Comparison of ENCODE assay signal across 10 cellular contexts in genomic region chr1:218557731-218558130, GRCh38.
DNase-seq lines count a peak whose midpoint lies in the region; ATAC-seq, FAIRE-seq and TF ChIP-seq lines count a peak whose summit lies in the region.
"Had no signal": no experiment of that assay in that cellular context is flagged by ENCODE, and none has a peak within 500 bp of the region (broad histone marks: within the 10 kb centered on the region; RNA-seq: fewer than 3 reads in every experiment).

No MANE protein-coding gene starts in this region.

- H3K4me3 Mint-ChIP-seq in activated T-cell treated with anti-CD3 and anti-CD28 coated beads, Interleukin-2, amount 50 U/mL, for 24 hours, result no peak overlapping the region

- H3K4me3 ChIP-seq in endothelial cell of umbilical vein (replicated peaks in 1 of 3; ENCODE audit: insufficient read depth in 1 of 3, low read depth in 1 of 3, low read length in 3 of 3), result no peak overlapping the region

- no peak for TF ChIP-seq CTCF in endothelial cell of umbilical vein (IDR thresholded peaks at IDR 0.05; ENCODE audit: extremely low read depth in 1 of 2, insufficient read depth in 1 of 2, low read depth in 1 of 2, low read length in 2 of 2)
- no peak for TF ChIP-seq CTCF in GM13976 (IDR thresholded peaks at IDR 0.05; ENCODE audit: borderline replicate concordance, control extremely low read depth, extremely low read depth, insufficient read depth, missing control alignments)

- peak overlapping the region; percentile 65 for H3K27ac ChIP-seq in endothelial cell of umbilical vein (ENCODE audit: insufficient read depth, low read depth, low read length)

- no peaks in the 10 kb centered on the region for H3K27me3 ChIP-seq in endothelial cell of umbilical vein (ENCODE audit: control insufficient read depth in 2 of 2, insufficient read depth in 2 of 2, low read length in 2 of 2)

- no peaks in the 10 kb centered on the region for H3K79me2 ChIP-seq in endothelial cell of umbilical vein (ENCODE audit: control insufficient read depth, insufficient read depth, low read length)

- no peak for TF ChIP-seq POLR2A in endothelial cell of umbilical vein (IDR thresholded peaks at IDR 0.05; ENCODE audit: low read depth, low read length)

- no peak overlapping the region for H3K27ac Mint-ChIP-seq in activated T-cell treated with anti-CD3 and anti-CD28 coated beads, Interleukin-2, amount 50 U/mL, for 24 hours

- H3K4me1 ChIP-seq in endothelial cell of umbilical vein (ENCODE audit: control insufficient read depth, extremely low read depth, insufficient read depth, low read length), result peaks cover 13% of the 10 kb centered on the region

- H3K4me2 ChIP-seq in endothelial cell of umbilical vein (ENCODE audit: insufficient read depth, low read length), result peak overlapping the region; percentile 65

- no peaks in the 10 kb centered on the region for H3K36me3 ChIP-seq in endothelial cell of umbilical vein (ENCODE audit: control insufficient read depth in 2 of 2, extremely low read depth in 1 of 2, insufficient read depth in 2 of 2, low read length in 2 of 2)

- no peaks in the 10 kb centered on the region for H3K9me3 ChIP-seq in endothelial cell of umbilical vein (replicated peaks; ENCODE audit: control insufficient read depth, insufficient read depth, low read length)

- peak; percentile 35; the same call in 1 of the 2 replicates for TF ChIP-seq EP300 in Ishikawa (IDR thresholded peaks at IDR 0.05; ENCODE audit: borderline replicate concordance)

- dilution Hi-C loops in endothelial cell of umbilical vein (cut with MboI; ENCODE audit: extremely low pct_ligation_motif_present, low sequenced_read_pairs), result no loop called here

- no peaks in the 10 kb centered on the region for H3K9me1 ChIP-seq in endothelial cell of umbilical vein (replicated peaks; ENCODE audit: control insufficient read depth, extremely low read depth, insufficient read depth, low read length)

- POLR2A ChIA-PET in endothelial cell of umbilical vein (lab: Charles Lee), result no interaction called here

- CTCF ChIA-PET in endothelial cell of umbilical vein (lab: Charles Lee), result interaction anchor here (0.6 to 1.7 kb wide), 7 partner anchors 11 to 509 kb away, joined by 3 to 5 read pairs (median 4); no protein-coding TSS in a partner anchor

- no TSS peak for BruUV-seq in endothelial cell of umbilical vein (replicated peaks; lab: Mats Ljungman, UMichigan)

- peak; percentile 68 for FAIRE-seq in endothelial cell of umbilical vein (lab: Jason Lieb, UNC)

- H4K20me1 ChIP-seq in endothelial cell of umbilical vein (replicated peaks; ENCODE audit: control insufficient read depth, extremely low read depth, insufficient read depth, low read length), result no peaks in the 10 kb centered on the region

- ATAC-seq in GM21619 (IDR thresholded peaks at IDR 0.05; ENCODE audit: unreplicated experiment) (no peak), HG02571 (IDR thresholded peaks at IDR 0.05; ENCODE audit: unreplicated experiment) (no peak)

- no peak overlapping the region for H3K9ac ChIP-seq in endothelial cell of umbilical vein (replicated peaks; ENCODE audit: extremely low read depth, insufficient read depth, low read length)

- in situ Hi-C loops in GM13976 (cut with MboI; ENCODE audit: low sequenced_read_pairs, unreplicated experiment), result no loop called here

- no peaks in the 10 kb centered on the region for H3K36me3 Mint-ChIP-seq in activated T-cell treated with anti-CD3 and anti-CD28 coated beads, Interleukin-2, amount 50 U/mL, for 24 hours (ENCODE audit: low read depth)

- H3K4me1 Mint-ChIP-seq in activated T-cell treated with anti-CD3 and anti-CD28 coated beads, Interleukin-2, amount 50 U/mL, for 24 hours (ENCODE audit: low read depth), result no peaks in the 10 kb centered on the region

- no peaks in the 10 kb centered on the region for H3K9me3 Mint-ChIP-seq in activated T-cell treated with anti-CD3 and anti-CD28 coated beads, Interleukin-2, amount 50 U/mL, for 24 hours

- peak; percentile 86 for DNase-seq in NCI-H510A treated with DMSO at 0.1 percent for 48 hours (lab: John Stamatoyannopoulos, UW)
- peak; percentile 96 for DNase-seq in endothelial cell of umbilical vein (ENCODE audit: low read depth, low spot score)
- peak; percentile 61 for DNase-seq in pons (ENCODE audit: low spot score)
- no peak for DNase-seq in activated T-cell treated with anti-CD3 and anti-CD28 coated beads, Interleukin-2, amount 50 U/mL, for 24 hours
- no peak for DNase-seq in GM13976 (ENCODE audit: low spot score)
- DNase-seq: amniotic stem cell, NCI-H524 treated with DMSO at 0.1 percent for 48 hours had no signal

- no peak for TF ChIP-seq RAD21 in Ishikawa (IDR thresholded peaks at IDR 0.05; ENCODE audit: low read depth)

- intact Hi-C loops in endothelial cell of umbilical vein (cut with micrococcal nuclease), result loop anchor here (1.0 to 5.0 kb wide), 4 partner anchors 12 to 830 kb away; no protein-coding TSS in a partner anchor

- H3K27me3 Mint-ChIP-seq in activated T-cell treated with anti-CD3 and anti-CD28 coated beads, Interleukin-2, amount 50 U/mL, for 24 hours, result no peaks in the 10 kb centered on the region

- no peak overlapping the region for H2AFZ ChIP-seq in endothelial cell of umbilical vein (ENCODE audit: low read depth, low read length)

TF ChIP-seq in Ishikawa, 13 proteins besides CTCF, POLR2A, EP300 and RAD21:
- TF ChIP-seq USF1 (IDR thresholded peaks at IDR 0.05) (no peak), NFIC (IDR thresholded peaks at IDR 0.05) (peak; percentile 96), EGR1 (IDR thresholded peaks at IDR 0.05) (no peak), CEBPB (IDR thresholded peaks at IDR 0.05) (no peak), TCF12 (IDR thresholded peaks at IDR 0.05; ENCODE audit: low read depth) (no peak), MAX (IDR thresholded peaks at IDR 0.05) (0 out of 2 replicates have a peak, but pooled peaks have one; percentile 17), FOXM1 (IDR thresholded peaks at IDR 0.05; ENCODE audit: borderline replicate concordance, low read depth) (no peak), YY1 (IDR thresholded peaks at IDR 0.05; ENCODE audit: low read depth) (0 out of 2 replicates have a peak, but pooled peaks have one; percentile 12)

TF ChIP-seq in endothelial cell of umbilical vein, 7 proteins besides CTCF, POLR2A, EP300 and RAD21:
- no peak for TF ChIP-seq EZH2 (IDR thresholded peaks at IDR 0.05; ENCODE audit: borderline replicate concordance, low read depth, low read length, severe bottlenecking)
- TF ChIP-seq JUN (IDR thresholded peaks at IDR 0.05; ENCODE audit: borderline replicate concordance, insufficient read depth, insufficient read length, low read depth), result no peak
- peak; percentile 16 for TF ChIP-seq FOS (IDR thresholded peaks at IDR 0.05; ENCODE audit: borderline replicate concordance, insufficient read depth, low read length)
- TF ChIP-seq POLR2AphosphoS5 (IDR thresholded peaks at IDR 0.05; ENCODE audit: insufficient read depth, low read depth, low read length), result peak; percentile 37
- no peak for TF ChIP-seq GATA2 (IDR thresholded peaks at IDR 0.05; ENCODE audit: insufficient read depth, insufficient read length, low read depth, low read length)
- no peak for TF ChIP-seq MYC (IDR thresholded peaks at IDR 0.05; ENCODE audit: low read depth, low read length)
- peak; percentile 6 for TF ChIP-seq MAX (IDR thresholded peaks at IDR 0.05; ENCODE audit: insufficient read depth, insufficient read length)

Comparison
In these comparisons a context has a peak if more than half of its experiments do, and no peak if none do; other contexts are left out.
1. DNase-seq: peak in NCI-H510A treated with DMSO at 0.1 percent for 48 hours (single experiment), endothelial cell of umbilical vein (single experiment) and pons (single experiment); none in activated T-cell treated with anti-CD3 and anti-CD28 coated beads, Interleukin-2, amount 50 U/mL, for 24 hours (single experiment) and GM13976 (single experiment).